Comparison of ENCODE assay signal across 1 cellular context in genomic region chr20:47350181-47350550, GRCh38.
TF ChIP-seq lines count a peak whose summit lies in the region.

No MANE protein-coding gene starts in this region.

TF ChIP-seq in GM23338, 12 proteins besides CTCF, POLR2A, EP300 and RAD21 (continued from another document):
- TF ChIP-seq ZNF462 (CRISPR knock-in tag; IDR thresholded peaks at IDR 0.05) (no peak), ETS1 (IDR thresholded peaks at IDR 0.05) (no peak), CREB1 (CRISPR knock-in tag; IDR thresholded peaks at IDR 0.05; ENCODE audit: low read depth) (no peak), NANOG (IDR thresholded peaks at IDR 0.05; ENCODE audit: borderline replicate concordance) (no peak), EZH2 (IDR thresholded peaks at IDR 0.05; ENCODE audit: low read depth, unreplicated experiment) (no peak)
